19 cellular contexts compared by ENCODE assay signal in genomic region chr21:27094182-27094948, GRCh38.
"Had no signal": no experiment of that assay in that cellular context is flagged by ENCODE, and none has a peak within 500 bp of the region (broad histone marks: within the 10 kb centered on the region; RNA-seq: fewer than 3 reads in every experiment).

No MANE protein-coding gene starts in this region.

- H3K4me1 ChIP-seq: adrenal gland, right atrium auricular region had no signal

- H3K9me3 ChIP-seq: adrenal gland had no signal

- H3K4me3 ChIP-seq: lung, right atrium auricular region had no signal

- ATAC-seq: activated T-helper 17 cell treated with anti-CD3 and anti-CD28 coated beads, Interleukin-2, amount 50 U/mL, for 72 hours; left cardiac atrium; naive thymus-derived CD4-positive, alpha-beta T cell; stimulated activated naive B cell treated with anti-CD40 and anti-IgM and Interleukin-4, amounts not matched to agents 10 μg/mL and 1 μg/mL and 100 μg/mL, for 72 hours; T-helper 17 cell; WTC11 had no signal

- H3K27ac ChIP-seq: adrenal gland, epithelial cell of prostate had no signal

- DNase-seq: activated CD4-positive, alpha-beta T cell treated with anti-CD3 and anti-CD28 coated beads, Interleukin-2, amount 10 ng/mL, durations not matched to agents 24 days and 14 days; activated CD8-positive, alpha-beta memory T cell treated with anti-CD3 and anti-CD28 coated beads for 24 hours; activated naive CD4-positive, alpha-beta T cell treated with anti-CD3 and anti-CD28 coated beads, Interleukin-2, amount 10 ng/mL, durations not matched to agents 7 days and 5 days; adrenal gland; central memory CD4-positive, alpha-beta T cell; cortex of kidney; effector CD8-positive, alpha-beta T cell; immature natural killer cell; left cardiac atrium; naive thymus-derived CD4-positive, alpha-beta T cell; posterior cingulate gyrus; stimulated activated CD4-positive, alpha-beta T cell treated with anti-CD3 and anti-CD28 coated beads, Interleukin-2, amount 100 ng/mL, for 24 hours; stimulated activated naive B cell treated with anti-CD40 and anti-IgM and Interleukin-4, amounts not matched to agents 10 μg/mL and 1 μg/mL and 100 μg/mL, for 72 hours; T-helper 17 cell had no signal

- H3K36me3 ChIP-seq: adrenal gland, right atrium auricular region had no signal

- H3K27me3 ChIP-seq: adrenal gland, right atrium auricular region had no signal
